20 cellular contexts compared by ENCODE assay signal in the genomic region with DNA sequence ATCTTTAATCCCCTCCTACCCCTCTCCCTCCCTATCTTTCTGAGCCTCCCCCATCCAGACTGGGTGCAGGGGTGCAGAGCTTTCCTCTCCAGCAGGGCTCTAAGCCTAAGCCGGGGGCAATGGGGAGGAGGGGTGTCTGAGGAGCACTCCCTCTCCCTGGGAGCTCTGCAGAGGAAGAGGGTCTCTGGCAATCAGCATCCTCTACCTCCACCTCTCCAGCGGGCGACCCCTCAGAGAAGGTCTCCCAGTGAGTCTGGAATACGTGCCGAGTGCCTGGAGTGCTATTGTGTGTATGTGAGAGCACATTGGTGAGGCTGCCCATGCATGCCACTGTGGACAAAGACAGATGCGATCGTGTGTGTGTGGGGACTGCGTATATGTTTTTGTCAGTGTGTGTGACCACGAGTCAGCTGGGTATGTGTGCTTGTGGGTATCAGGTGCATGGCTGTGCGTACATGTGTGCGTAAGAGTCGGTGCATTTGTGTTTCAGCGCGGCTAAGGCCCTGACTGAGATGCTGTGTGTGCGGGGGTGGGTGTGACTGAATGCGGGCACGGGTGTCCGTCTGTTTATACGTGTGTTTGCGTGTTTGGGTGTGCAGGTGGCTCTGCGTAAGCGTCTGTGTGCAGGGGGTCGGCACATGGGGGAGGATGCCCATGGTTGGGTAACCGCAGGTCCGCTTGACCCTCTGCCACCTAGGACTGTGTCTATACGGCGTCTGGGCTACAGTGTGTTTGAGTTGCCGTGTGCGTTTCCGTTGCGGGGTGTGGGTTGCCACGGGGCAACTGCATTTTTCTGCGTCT. TPM values are rescaled to one million over a fixed set of nuclear protein-coding genes. Genes with fewer than 3 reads are reported as not detected.
"Had no signal": no experiment of that assay in that cellular context is flagged by ENCODE, and none has a peak within 500 bp of the region (broad histone marks: within the 10 kb centered on the region; RNA-seq: fewer than 3 reads in every experiment).

No MANE protein-coding gene starts in this region.

- H3K27ac ChIP-seq: cardiac muscle cell, heart left ventricle, psoas muscle, sigmoid colon, VCaP had no signal

- ATAC-seq: activated CD4-positive, alpha-beta T cell treated with anti-CD3 and anti-CD28 coated beads for 36 hours; activated T-cell treated with anti-CD3 and anti-CD28 coated beads, Interleukin-2, amount 50 U/mL, for 72 hours; heart left ventricle; psoas muscle had no signal

- FAIRE-seq: colon, keratinocyte had no signal

- H3K4me1 Mint-ChIP-seq: activated CD4-positive, alpha-beta memory T cell treated with anti-CD3 and anti-CD28 coated beads, Interleukin-2, amount 10 ng/mL, durations not matched to agents 7 days and 5 days; activated CD4-positive, alpha-beta T cell treated with anti-CD3 and anti-CD28 coated beads for 36 hours; activated naive CD8-positive, alpha-beta T cell treated with anti-CD3 and anti-CD28 coated beads, Interleukin-2, amount 10 ng/mL, durations not matched to agents 7 days and 5 days had no signal

- H3K4me3 Mint-ChIP-seq: activated CD4-positive, alpha-beta memory T cell treated with anti-CD3 and anti-CD28 coated beads, Interleukin-2, amount 10 ng/mL, durations not matched to agents 7 days and 5 days; activated CD4-positive, alpha-beta T cell treated with anti-CD3 and anti-CD28 coated beads for 36 hours; activated naive CD8-positive, alpha-beta T cell treated with anti-CD3 and anti-CD28 coated beads, Interleukin-2, amount 10 ng/mL, durations not matched to agents 7 days and 5 days; activated T-cell treated with anti-CD3 and anti-CD28 coated beads, Interleukin-2, amount 50 U/mL, for 72 hours had no signal

- DNase-seq: activated CD4-positive, alpha-beta memory T cell treated with anti-CD3 and anti-CD28 coated beads, Interleukin-2, amount 10 ng/mL, durations not matched to agents 7 days and 5 days; activated gamma-delta T cell treated with Interleukin-2 at 50 U/mL for 16 hours; activated naive CD8-positive, alpha-beta T cell treated with anti-CD3 and anti-CD28 coated beads, Interleukin-2, amount 10 ng/mL, durations not matched to agents 7 days and 5 days; activated T-cell treated with anti-CD3 and anti-CD28 coated beads, Interleukin-2, amount 50 U/mL, for 72 hours; anterior cingulate cortex; foreskin melanocyte; nucleus accumbens; sigmoid colon; stimulated activated CD4-positive, alpha-beta T cell treated with anti-CD3 and anti-CD28 coated beads, Interleukin-2, amount 100 ng/mL, for 48 hours; stimulated activated naive CD4-positive, alpha-beta T cell treated with Interleukin-2 at 50 U/mL for 16 hours; T-helper 9 cell had no signal

- H3K9me3 ChIP-seq: heart left ventricle, psoas muscle, sigmoid colon had no signal

- H3K4me1 ChIP-seq: psoas muscle, sigmoid colon had no signal

- H3K36me3 Mint-ChIP-seq: activated naive CD8-positive, alpha-beta T cell treated with anti-CD3 and anti-CD28 coated beads, Interleukin-2, amount 10 ng/mL, durations not matched to agents 7 days and 5 days had no signal

- H3K36me3 ChIP-seq: cardiac muscle cell, heart left ventricle, sigmoid colon had no signal

- H3K4me3 ChIP-seq: psoas muscle, sigmoid colon had no signal

- H3K9me3 Mint-ChIP-seq: activated CD4-positive, alpha-beta memory T cell treated with anti-CD3 and anti-CD28 coated beads, Interleukin-2, amount 10 ng/mL, durations not matched to agents 7 days and 5 days; activated naive CD8-positive, alpha-beta T cell treated with anti-CD3 and anti-CD28 coated beads, Interleukin-2, amount 10 ng/mL, durations not matched to agents 7 days and 5 days; activated T-cell treated with anti-CD3 and anti-CD28 coated beads, Interleukin-2, amount 50 U/mL, for 72 hours had no signal

- H3K27ac Mint-ChIP-seq: activated CD4-positive, alpha-beta memory T cell treated with anti-CD3 and anti-CD28 coated beads, Interleukin-2, amount 10 ng/mL, durations not matched to agents 7 days and 5 days; activated CD4-positive, alpha-beta T cell treated with anti-CD3 and anti-CD28 coated beads for 36 hours; activated naive CD8-positive, alpha-beta T cell treated with anti-CD3 and anti-CD28 coated beads, Interleukin-2, amount 10 ng/mL, durations not matched to agents 7 days and 5 days; activated T-cell treated with anti-CD3 and anti-CD28 coated beads, Interleukin-2, amount 50 U/mL, for 72 hours had no signal

RNA-seq across cellular contexts. Expression of gene DLK1, which starts 0.9 kb away (rescaled TPM):
- total RNA-seq: activated CD4-positive, alpha-beta memory T cell treated with anti-CD3 and anti-CD28 coated beads, Interleukin-2, amount 10 ng/mL, durations not matched to agents 7 days and 5 days; activated CD4-positive, alpha-beta T cell treated with anti-CD3 and anti-CD28 coated beads for 36 hours; activated naive CD8-positive, alpha-beta T cell treated with anti-CD3 and anti-CD28 coated beads, Interleukin-2, amount 10 ng/mL, durations not matched to agents 7 days and 5 days; activated T-cell treated with anti-CD3 and anti-CD28 coated beads, Interleukin-2, amount 50 U/mL, for 72 hours; lower leg skin; myocyte had no signal
- polyA plus RNA-seq: keratinocyte had no signal
